In genomic region chr2:144378551-144378950, GRCh38 we compare ENCODE assay signal across 16 cellular contexts.
"Had no signal": no experiment of that assay in that cellular context is flagged by ENCODE, and none has a peak within 500 bp of the region (broad histone marks: within the 10 kb centered on the region; RNA-seq: fewer than 3 reads in every experiment).

No MANE protein-coding gene starts in this region.

- H3K4me3 ChIP-seq: adrenal gland, lower lobe of right lung, smooth muscle cell, thoracic aorta, upper lobe of right lung had no signal

- H3K27ac ChIP-seq: thoracic aorta, upper lobe of right lung had no signal

- DNase-seq: activated CD4-positive, alpha-beta T cell treated with anti-CD3 and anti-CD28 coated beads, Interleukin-2, amount 10 ng/mL, durations not matched to agents 7 days and 5 days; activated CD8-positive, alpha-beta memory T cell treated with anti-CD3 and anti-CD28 coated beads for 24 hours; activated CD8-positive, alpha-beta memory T cell treated with anti-CD3 and anti-CD28 coated beads, Interleukin-2, amount 50 U/mL, for 48 hours; activated effector memory CD4-positive, alpha-beta T cell treated with anti-CD3 and anti-CD28 coated beads, Interleukin-2, amount 50 U/mL, for 16 hours; activated naive CD4-positive, alpha-beta T cell treated with anti-CD3 and anti-CD28 coated beads, Interleukin-2, amount 50 U/mL, for 16 hours; activated T-cell treated with anti-CD3 and anti-CD28 coated beads, Interleukin-2, amount 50 U/mL, for 48 hours; effector CD8-positive, alpha-beta T cell; lower lobe of right lung; naive B cell; stimulated activated CD4-positive, alpha-beta T cell treated with anti-CD3 and anti-CD28 coated beads, Interleukin-4, amount 100 ng/mL, for 1 hour; upper lobe of right lung had no signal

- H3K36me3 ChIP-seq: adrenal gland, lower lobe of right lung, thoracic aorta, upper lobe of right lung had no signal

- H3K9me3 ChIP-seq: adrenal gland, lower lobe of right lung, thoracic aorta, upper lobe of right lung had no signal

- ATAC-seq: activated CD4-positive, CD25-positive, alpha-beta regulatory T cell treated with anti-CD3 and anti-CD28 coated beads, Interleukin-2, amount 50 U/mL, for 24 hours; esophagus mucosa had no signal

- H3K27me3 ChIP-seq: adrenal gland, upper lobe of right lung had no signal
